Comparison of ENCODE assay signal across 1 cellular context in the genomic region with DNA sequence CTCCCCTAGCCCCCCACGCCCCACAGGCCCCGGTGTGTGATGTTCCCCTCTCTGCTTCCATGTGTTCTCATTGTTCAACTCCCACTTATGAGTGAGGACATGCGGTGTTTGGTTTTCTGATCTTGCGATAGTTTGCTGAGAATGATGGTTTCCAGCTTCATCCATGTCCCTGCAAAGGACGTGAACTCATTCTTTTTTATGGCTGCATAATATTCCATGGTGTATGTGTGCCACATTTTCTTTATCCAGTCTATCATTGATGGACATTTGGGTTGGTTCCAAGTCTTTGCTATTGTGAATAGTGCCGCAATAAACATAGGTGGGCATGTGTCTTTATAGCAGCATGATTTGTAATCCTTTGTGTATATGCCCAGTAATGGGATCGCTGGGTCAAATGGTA. TPM values are rescaled to one million over a fixed set of nuclear protein-coding genes. Genes with fewer than 3 reads are reported as not detected.
"Had no signal": no experiment of that assay in that cellular context is flagged by ENCODE, and none has a peak within 500 bp of the region (broad histone marks: within the 10 kb centered on the region; RNA-seq: fewer than 3 reads in every experiment).

No MANE protein-coding gene starts in this region.

RNA-seq across cellular contexts. Expression of a gene that starts 47.6 kb away (rescaled TPM):
- total RNA-seq: G401 had no signal
